ENCODE assay signal across 2 cellular contexts in genomic region chr5:171891595-171891994, GRCh38.
TF ChIP-seq lines count a peak whose summit lies in the region.

No MANE protein-coding gene starts in this region.

TF ChIP-seq in HepG2, 621 proteins besides CTCF, POLR2A, EP300 and RAD21 (continued from another document):
- TF ChIP-seq ATF6 (CRISPR knock-in tag; conservative IDR thresholded peaks at IDR 0.05): no peak
- no peak for TF ChIP-seq GLI4 (CRISPR knock-in tag; IDR thresholded peaks at IDR 0.05; ENCODE audit: borderline replicate concordance)
- no peak for TF ChIP-seq RELA (CRISPR knock-in tag; IDR thresholded peaks at IDR 0.05)
- TF ChIP-seq ATF7 (IDR thresholded peaks at IDR 0.05): no peak
- no peak for TF ChIP-seq ATF7 (CRISPR knock-in tag; IDR thresholded peaks at IDR 0.05)
- TF ChIP-seq HOXA3 (CRISPR knock-in tag; IDR thresholded peaks at IDR 0.05): no peak
- no peak for TF ChIP-seq NR2C2 (CRISPR knock-in tag; IDR thresholded peaks at IDR 0.05; ENCODE audit: borderline replicate concordance)
- TF ChIP-seq RFX3 (CRISPR knock-in tag; IDR thresholded peaks at IDR 0.05): no peak
- no peak for TF ChIP-seq ZNF563 (CRISPR knock-in tag; IDR thresholded peaks at IDR 0.05)

TF ChIP-seq in GM23338, 12 proteins besides CTCF, POLR2A, EP300 and RAD21 (continued from another document):
- TF ChIP-seq ZNF462 (CRISPR knock-in tag; IDR thresholded peaks at IDR 0.05) (no peak), REST (IDR thresholded peaks at IDR 0.05; ENCODE audit: unreplicated experiment) (no peak), EZH2phosphoT487 (IDR thresholded peaks at IDR 0.05; ENCODE audit: unreplicated experiment) (no peak), ZNF331 (CRISPR knock-in tag; IDR thresholded peaks at IDR 0.05; ENCODE audit: low read depth) (no peak), EZH2 (IDR thresholded peaks at IDR 0.05; ENCODE audit: low read depth, unreplicated experiment) (no peak), STAT1 (IDR thresholded peaks at IDR 0.05; ENCODE audit: unreplicated experiment) (no peak), NANOG (IDR thresholded peaks at IDR 0.05; ENCODE audit: borderline replicate concordance) (no peak), POLR2AphosphoS5 (IDR thresholded peaks at IDR 0.05; ENCODE audit: low read depth) (no peak), CREB1 (CRISPR knock-in tag; IDR thresholded peaks at IDR 0.05; ENCODE audit: low read depth) (no peak), ZNF114 (CRISPR knock-in tag; IDR thresholded peaks at IDR 0.05) (no peak), ETS1 (IDR thresholded peaks at IDR 0.05) (no peak)
